ENCODE assay signal across 10 cellular contexts in genomic region chr1:9400425-9401079, GRCh38.
DNase-seq lines count a peak whose midpoint lies in the region; ATAC-seq, FAIRE-seq and TF ChIP-seq lines count a peak whose summit lies in the region.
"Had no signal": no experiment of that assay in that cellular context is flagged by ENCODE, and none has a peak within 500 bp of the region (broad histone marks: within the 10 kb centered on the region; RNA-seq: fewer than 3 reads in every experiment).

No MANE protein-coding gene starts in this region.

- no peak for TF ChIP-seq POLR2A in A549 (IDR thresholded peaks at IDR 0.05; ENCODE audit: low read length)

- no peaks in the 10 kb centered on the region for H3K36me3 Mint-ChIP-seq in HFFc6 (ENCODE audit: low read depth)

- CTCF ChIA-PET in A549 (lab: Yijun Ruan, JAX), result interaction anchor here (0.9 to 1.7 kb wide), 7 partner anchors 10 to 122 kb away, joined by 3 to 5 read pairs (median 3); no protein-coding TSS in a partner anchor

- peak overlapping the region; percentile 71 to 93 for H3K27ac ChIP-seq in A549

- H3K4me3 ChIP-seq in A549, result no peak overlapping the region

- DNase-seq in A549 (ENCODE audit: low read depth in 1 of 2, low spot score in 1 of 2) (peak in 1 of 2 experiments; percentile 24), HFFc6 (peak; percentile 18), kidney tubule cell (ENCODE audit: low spot score) (peak; percentile 73), NCI-H2227 treated with DMSO at 0.1 percent for 48 hours (lab: John Stamatoyannopoulos, UW) (no peak), NCI-H1694 (lab: John Stamatoyannopoulos, UW) (no peak)
- DNase-seq in activated gamma-delta T cell treated with anti-CD3 and anti-CD28 coated beads, Interleukin-2, amount 50 U/mL, for 16 hours (ENCODE audit: low read depth), result peak; percentile 4
- DNase-seq: NCI-H2029 treated with DMSO at 0.1 percent for 48 hours; stimulated activated CD4-positive, alpha-beta T cell treated with anti-CD3 and anti-CD28 coated beads, Interleukin-4, amount 100 ng/mL, for 24 hours had no signal

- H3K4me3 Mint-ChIP-seq in HFFc6, result no peak overlapping the region

- TF ChIP-seq EP300 in A549 (IDR thresholded peaks at IDR 0.05), result no peak

- ATAC-seq in A549, result peak; percentile 69 to 71
- no peak for ATAC-seq in HG02840 (IDR thresholded peaks at IDR 0.05; ENCODE audit: low FRiP score, unreplicated experiment)
- no peak for ATAC-seq in GM21723 (IDR thresholded peaks at IDR 0.05; ENCODE audit: unreplicated experiment)

- H3K9me3 ChIP-seq in A549, result no peaks in the 10 kb centered on the region; the same call in 2 of the 3 replicates

- 51% methylated on average over 8 of the region's 13 CpGs for WGBS in A549 (ENCODE audit: missing lambda C conversion rate)

- H3K4me1 Mint-ChIP-seq in HFFc6 (ENCODE audit: low read depth), result peaks cover 41% of the 10 kb centered on the region

- FAIRE-seq in A549 (lab: Jason Lieb, UNC), result no peak

- H3K4me2 ChIP-seq in A549, result peak overlapping the region; percentile 48

- POLR2A ChIA-PET in A549 (lab: Yijun Ruan, JAX), result interaction anchor here (0.8 to 1.6 kb wide), 3 partner anchors 12 to 166 kb away, joined by 3 to 6 read pairs (median 3); no protein-coding TSS in a partner anchor

- no peak for TF ChIP-seq CTCF in A549 (IDR thresholded peaks at IDR 0.05)
- peak; percentile 16; the same call in 1 of the 2 replicates for TF ChIP-seq CTCF in HFFc6 (IDR thresholded peaks at IDR 0.05)

- no peak for TF ChIP-seq RAD21 in A549 (conservative IDR thresholded peaks at IDR 0.05 in 1 of 2, IDR thresholded peaks at IDR 0.05 in 1 of 2)

- H3K27ac Mint-ChIP-seq in HFFc6, result no peak overlapping the region

- peaks cover 3% of the 10 kb centered on the region; the same call in 1 of the 2 replicates for H3K9me3 Mint-ChIP-seq in HFFc6

- peaks cover 6% of the 10 kb centered on the region; the same call in 1 of the 2 replicates for H3K27me3 Mint-ChIP-seq in HFFc6 (ENCODE audit: insufficient read depth)

- peaks cover 46% of the 10 kb centered on the region for H3K4me1 ChIP-seq in A549

TF ChIP-seq in A549, 52 proteins besides CTCF, POLR2A, EP300 and RAD21:
- no peak for TF ChIP-seq E2F6 (IDR thresholded peaks at IDR 0.05; ENCODE audit: borderline replicate concordance, low read depth)
- 0 out of 3 replicates have a peak, but pooled peaks have one; percentile 5 for TF ChIP-seq SMC3 (IDR thresholded peaks at IDR 0.05)
- TF ChIP-seq FOSL2 (IDR thresholded peaks at IDR 0.05), result no peak
- TF ChIP-seq FOSL2 (CRISPR knock-in tag; IDR thresholded peaks at IDR 0.05), result 0 out of 2 replicates have a peak, but pooled peaks have one; percentile 12
- no peak for TF ChIP-seq PHF8 (IDR thresholded peaks at IDR 0.05; ENCODE audit: borderline replicate concordance, low read depth)

Comparison
In these comparisons a context has a peak if more than half of its experiments do, and no peak if none do; other contexts are left out.
1. ATAC-seq: peak in A549 (2 of 2); none in HG02840 (single experiment) and GM21723 (single experiment).
2. DNase-seq: peak in HFFc6 (single experiment), activated gamma-delta T cell treated with anti-CD3 and anti-CD28 coated beads, Interleukin-2, amount 50 U/mL, for 16 hours (single experiment) and kidney tubule cell (single experiment); none in NCI-H2227 treated with DMSO at 0.1 percent for 48 hours (single experiment) and NCI-H1694 (single experiment).